9 cellular contexts compared by ENCODE assay signal in genomic region chr22:21984793-21985192, GRCh38. TPM values are rescaled to one million over a fixed set of nuclear protein-coding genes. Genes with fewer than 3 reads are reported as not detected.
DNase-seq lines count a peak whose midpoint lies in the region; ATAC-seq, FAIRE-seq and TF ChIP-seq lines count a peak whose summit lies in the region.
"Had no signal": no experiment of that assay in that cellular context is flagged by ENCODE, and none has a peak within 500 bp of the region (broad histone marks: within the 10 kb centered on the region; RNA-seq: fewer than 3 reads in every experiment).

No MANE protein-coding gene starts in this region.

- CTCF ChIA-PET in CD4-positive, alpha-beta T cell (lab: Charles Lee): no interaction called here

- no peak overlapping the region for H3K9ac ChIP-seq in adipocyte (ENCODE audit: low read length)
- H3K9ac ChIP-seq in kidney (ENCODE audit: low read length in 2 of 2): no peak overlapping the region

- FAIRE-seq in kidney (lab: Jason Lieb, UNC) (no peak), GM12892 (lab: Jason Lieb, UNC) (no peak)

- H3K9me3 Mint-ChIP-seq in CD4-positive, alpha-beta T cell: no peaks in the 10 kb centered on the region

- H3K4me1 Mint-ChIP-seq in CD4-positive, alpha-beta T cell (ENCODE audit: low read depth): peaks cover 30% of the 10 kb centered on the region

- H3K4me3 ChIP-seq in adipocyte (ENCODE audit: low read length): no peak overlapping the region
- H3K4me3 ChIP-seq in kidney (ENCODE audit: low read length in 2 of 2): no peak overlapping the region

- peak overlapping the region; percentile 79 for H3K4me3 Mint-ChIP-seq in CD4-positive, alpha-beta T cell

- peaks cover 13% of the 10 kb centered on the region for H3K27me3 Mint-ChIP-seq in CD4-positive, alpha-beta T cell

- no peaks in the 10 kb centered on the region for H3K9me3 ChIP-seq in CD4-positive, alpha-beta T cell (ENCODE audit: control insufficient read depth, low read length)
- H3K9me3 ChIP-seq in adipocyte (ENCODE audit: control insufficient read depth, low read length) (no peaks in the 10 kb centered on the region), kidney (ENCODE audit: control insufficient read depth in 1 of 2, low read length in 2 of 2) (no peaks in the 10 kb centered on the region)

- ATAC-seq in CD4-positive, alpha-beta T cell (ENCODE audit: poor library complexity): no peak

- no peak overlapping the region for H3K27ac ChIP-seq in CD4-positive, alpha-beta T cell (ENCODE audit: low read depth, low read length)
- H3K27ac ChIP-seq in kidney (ENCODE audit: low read depth in 2 of 2, low read length in 2 of 2): no peak overlapping the region

- no peaks in the 10 kb centered on the region for H3K27me3 ChIP-seq in CD4-positive, alpha-beta T cell (ENCODE audit: control insufficient read depth, insufficient read depth, low read length)
- H3K27me3 ChIP-seq in adipocyte (replicated peaks; ENCODE audit: control insufficient read depth, insufficient read depth, low read length): peaks cover 21% of the 10 kb centered on the region

- DNase-seq in CD4-positive, alpha-beta T cell: no peak
- DNase-seq in HT-29 (ENCODE audit: low spot score) (peak; percentile 24), adipocyte (ENCODE audit: low read depth) (peak; percentile 36), kidney (peak; percentile 29), NCI-H748 treated with DMSO at 0.1 percent for 48 hours (lab: John Stamatoyannopoulos, UW) (no peak), NCI-H526 treated with DMSO at 0.1 percent for 48 hours (lab: John Stamatoyannopoulos, UW) (no peak), NCI-H1436 treated with DMSO at 0.1 percent for 48 hours (lab: John Stamatoyannopoulos, UW) (no peak), GM12892 (ENCODE audit: insufficient read length) (no peak)
- DNase-seq: activated naive CD4-positive, alpha-beta T cell treated with anti-CD3 and anti-CD28 coated beads, Interleukin-2, amount 50 U/mL, for 16 hours had no signal

- intact Hi-C loops in CD4-positive, alpha-beta T cell (cut with DNase I, micrococcal nuclease): no loop called here
- intact Hi-C loops in kidney (cut with DNase I): no loop called here

- peak overlapping the region; percentile 68 for H3K27ac Mint-ChIP-seq in CD4-positive, alpha-beta T cell

- no peaks in the 10 kb centered on the region for H3K36me3 Mint-ChIP-seq in CD4-positive, alpha-beta T cell (ENCODE audit: low read depth)

- TF ChIP-seq CTCF in CD4-positive, alpha-beta T cell (IDR thresholded peaks at IDR 0.05): no peak
- peak; percentile 2 for TF ChIP-seq CTCF in kidney (IDR thresholded peaks at IDR 0.05; ENCODE audit: borderline replicate concordance, extremely low read depth, insufficient read depth)

- POLR2A ChIA-PET in CD4-positive, alpha-beta T cell (lab: Charles Lee): no interaction called here

- H3K36me3 ChIP-seq in adipocyte (ENCODE audit: control insufficient read depth, insufficient read depth, low read length, severe bottlenecking) (no peaks in the 10 kb centered on the region), kidney (ENCODE audit: control insufficient read depth in 1 of 2, insufficient read depth in 2 of 2, low read length in 2 of 2) (no peaks in the 10 kb centered on the region)

- peaks cover 12% of the 10 kb centered on the region for H3K4me1 ChIP-seq in adipocyte (ENCODE audit: control insufficient read depth, insufficient read depth, low read length)
- peaks cover 0 to 9% of the 10 kb centered on the region in 2 donors for H3K4me1 ChIP-seq in kidney (ENCODE audit: control insufficient read depth in 1 of 2, insufficient read depth in 1 of 2, low read depth in 1 of 2, low read length in 2 of 2)

- TF ChIP-seq POLR2A in GM12892 (IDR thresholded peaks at IDR 0.05; ENCODE audit: low read depth, low read length): no peak

RNA-seq across cellular contexts. Expression of gene TOP3B, which starts 2.2 kb away (rescaled TPM):
- total RNA-seq in CD4-positive, alpha-beta T cell: 10 to 100 TPM; 60.2 to 62.8 TPM
- 37.0 and 39.2 TPM in 2 replicates for total RNA-seq in HT-29 (2014; rRNA removed; shearing (Covaris generic))
- total RNA-seq in kidney: 26.7 TPM
- polyA plus RNA-seq in kidney (ENCODE audit: insufficient read depth, low read depth, low replicate concordance): 8.1 TPM
- polyA plus RNA-seq in GM12892 (2012; ENCODE audit: missing spikeins): 13.7 TPM

RNA-seq across cellular contexts. Expression of gene PPM1F, which starts 32.1 kb away (rescaled TPM):
- 10 to 100 TPM; 18.0 to 18.3 TPM for total RNA-seq in CD4-positive, alpha-beta T cell
- 17.0 and 17.8 TPM in 2 replicates for total RNA-seq in HT-29 (2014; rRNA removed; shearing (Covaris generic))
- 42.5 TPM for total RNA-seq in kidney
- 13.8 TPM for polyA plus RNA-seq in kidney (ENCODE audit: insufficient read depth, low read depth, low replicate concordance)
- 3.8 TPM for polyA plus RNA-seq in GM12892 (2012; ENCODE audit: missing spikeins)

Comparison
In these comparisons a context has a peak if more than half of its experiments do, and no peak if none do; other contexts are left out.
1. DNase-seq: peak in HT-29 (single experiment), adipocyte (single experiment) and kidney (single experiment); none in CD4-positive, alpha-beta T cell (0 of 10), NCI-H748 treated with DMSO at 0.1 percent for 48 hours (single experiment), NCI-H526 treated with DMSO at 0.1 percent for 48 hours (single experiment), NCI-H1436 treated with DMSO at 0.1 percent for 48 hours (single experiment) and GM12892 (single experiment).